8 cellular contexts compared by ENCODE assay signal in the genomic region with DNA sequence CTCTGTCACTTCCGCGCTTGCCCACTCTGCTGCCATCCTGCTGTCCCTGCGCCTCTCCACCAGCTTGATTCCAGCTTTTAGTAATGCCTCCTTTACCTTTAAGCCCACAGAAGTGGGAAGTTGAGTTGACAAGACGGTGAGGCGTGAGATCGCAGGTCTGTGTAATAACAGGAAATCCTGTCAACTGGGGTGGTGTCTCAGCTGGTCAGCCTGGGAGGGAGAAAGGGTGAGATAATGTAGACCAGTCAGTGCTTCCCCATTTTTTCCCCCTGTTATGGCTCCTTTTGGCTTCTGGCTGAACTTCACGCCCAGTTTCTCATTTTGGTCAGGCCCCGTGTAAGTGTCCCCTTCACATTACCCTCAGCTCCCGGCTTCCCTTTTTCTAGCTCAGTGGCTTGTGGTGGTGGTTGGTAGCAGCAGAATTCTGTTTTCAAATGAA.
A peak's percentile ranks its signal among the peaks of the same experiment; 100 is the strongest.
DNase-seq lines count a peak whose midpoint lies in the region; ATAC-seq and TF ChIP-seq lines count a peak whose summit lies in the region.

No MANE protein-coding gene starts in this region.

- no peaks in the 10 kb centered on the region for H3K79me2 ChIP-seq in PC-3 (ENCODE audit: low read length)
- no peaks in the 10 kb centered on the region for H3K79me2 ChIP-seq in SK-N-SH (ENCODE audit: insufficient read depth)

- H3K27me3 ChIP-seq in ascending aorta = no peaks in the 10 kb centered on the region
- no peaks in the 10 kb centered on the region for H3K27me3 ChIP-seq in PC-3 (ENCODE audit: low read length)
- H3K27me3 ChIP-seq in SK-N-SH (ENCODE audit: insufficient read depth) = no peaks in the 10 kb centered on the region

- no peak overlapping the region for H3K4me2 ChIP-seq in PC-3 (ENCODE audit: low read length)
- H3K4me2 ChIP-seq in SK-N-SH = no peak overlapping the region

- no peak overlapping the region for H3K4me3 ChIP-seq in ascending aorta
- no peak overlapping the region for H3K4me3 ChIP-seq in PC-3 (ENCODE audit: low read length)
- H3K4me3 ChIP-seq in SK-N-SH (ENCODE audit: low read depth in 2 of 2, low read length in 1 of 2) = no peak overlapping the region

- no peak for TF ChIP-seq EP300 in SK-N-SH (IDR thresholded peaks at IDR 0.05; ENCODE audit: borderline replicate concordance in 1 of 2, low read depth in 1 of 2, low read length in 1 of 2)

- H3K9me3 ChIP-seq in ascending aorta (no peaks in the 10 kb centered on the region), PC-3 (ENCODE audit: low read length) (no peaks in the 10 kb centered on the region), SK-N-SH (no peaks in the 10 kb centered on the region)

- no peaks in the 10 kb centered on the region for H3K4me1 ChIP-seq in ascending aorta
- no peaks in the 10 kb centered on the region for H3K4me1 ChIP-seq in PC-3 (ENCODE audit: insufficient read depth, low read length)
- H3K4me1 ChIP-seq in SK-N-SH (ENCODE audit: control insufficient read depth in 1 of 2, insufficient read depth in 2 of 2, low read depth in 1 of 2, low read length in 1 of 2) = no peaks in the 10 kb centered on the region

- CTCF ChIA-PET in PC-3 (lab: Charles Lee) = no interaction called here
- CTCF ChIA-PET in SK-N-SH (lab: Yijun Ruan, JAX) = interaction anchor here (1.2 kb wide), 2 partner anchors 22 to 34 kb away, joined by 3 read pairs; no protein-coding TSS in a partner anchor

- intact Hi-C loops in ascending aorta (cut with DNase I) (no loop called here), PC-3 (cut with micrococcal nuclease) (no loop called here)

- no peak for DNase-seq in activated T-cell treated with anti-CD3 and anti-CD28 coated beads, Interleukin-2, amount 50 U/mL, for 24 hours
- DNase-seq in activated T-cell treated with anti-CD3 and anti-CD28 coated beads, Interleukin-2, amount 50 U/mL, for 1 hour = no peak
- DNase-seq in ascending aorta (ENCODE audit: low spot score in 2 of 2) (peak; percentile 29 to 70), pons (ENCODE audit: low spot score) (peak; percentile 58), PC-3 (no peak), SK-N-SH (no peak), SK-N-DZ (ENCODE audit: low spot score) (no peak)

- no peak overlapping the region for H3K27ac ChIP-seq in ascending aorta
- no peak overlapping the region for H3K27ac ChIP-seq in PC-3 (ENCODE audit: low read length)
- H3K27ac ChIP-seq in SK-N-SH (ENCODE audit: low read depth in 2 of 2, low read length in 1 of 2) = no peak overlapping the region

- peak overlapping the region; percentile 72 for H3K27ac Mint-ChIP-seq in activated T-cell treated with anti-CD3 and anti-CD28 coated beads, Interleukin-2, amount 50 U/mL, for 24 hours

- H4K20me1 ChIP-seq in PC-3 (ENCODE audit: low read length) = no peaks in the 10 kb centered on the region
- no peaks in the 10 kb centered on the region for H4K20me1 ChIP-seq in SK-N-SH (ENCODE audit: insufficient read depth)

- no peak overlapping the region for H3K4me3 Mint-ChIP-seq in activated T-cell treated with anti-CD3 and anti-CD28 coated beads, Interleukin-2, amount 50 U/mL, for 24 hours

- no peaks in the 10 kb centered on the region for H3K9me3 Mint-ChIP-seq in activated T-cell treated with anti-CD3 and anti-CD28 coated beads, Interleukin-2, amount 50 U/mL, for 24 hours

- no peaks in the 10 kb centered on the region for H3K36me3 ChIP-seq in ascending aorta
- no peaks in the 10 kb centered on the region for H3K36me3 ChIP-seq in PC-3 (ENCODE audit: low read depth, low read length)
- H3K36me3 ChIP-seq in SK-N-SH (replicated peaks in 1 of 2; ENCODE audit: control insufficient read depth in 1 of 2, insufficient read depth in 2 of 2, low read length in 1 of 2) = no peaks in the 10 kb centered on the region

- no peak overlapping the region for H3K9ac ChIP-seq in PC-3 (ENCODE audit: low read length)
- H3K9ac ChIP-seq in SK-N-SH = no peak overlapping the region

- WGBS in SK-N-SH (ENCODE audit: low lambda C conversion rate) = 83% methylated on average over 9 of the region's 9 CpGs

- H3K27me3 Mint-ChIP-seq in activated T-cell treated with anti-CD3 and anti-CD28 coated beads, Interleukin-2, amount 50 U/mL, for 24 hours = no peaks in the 10 kb centered on the region

- ATAC-seq in HG03354 (IDR thresholded peaks at IDR 0.05; ENCODE audit: poor library complexity, severe bottlenecking, unreplicated experiment) (peak; percentile 72), PC-3 (no peak)

- H2AFZ ChIP-seq in PC-3 (ENCODE audit: low read length) (no peak overlapping the region), SK-N-SH (ENCODE audit: low read depth) (no peak overlapping the region)

- TF ChIP-seq CTCF in ascending aorta (IDR thresholded peaks at IDR 0.05) = no peak
- TF ChIP-seq CTCF in PC-3 (conservative IDR thresholded peaks at IDR 0.05; ENCODE audit: low read depth, low read length) = no peak
- TF ChIP-seq CTCF in SK-N-SH (IDR thresholded peaks at IDR 0.05) = no peak

- POLR2A ChIA-PET in PC-3 (lab: Charles Lee; ENCODE audit: unreplicated experiment) (interaction anchor here (0.7 kb wide), 1 partner anchor 8 kb away, joined by 3 read pairs; no protein-coding TSS in a partner anchor), SK-N-SH (lab: Yijun Ruan, JAX) (no interaction called here)

- H3F3A ChIP-seq in PC-3 (ENCODE audit: low read length, unreplicated experiment) (no peaks in the 10 kb centered on the region), SK-N-SH (replicated peaks; ENCODE audit: insufficient read depth) (no peaks in the 10 kb centered on the region)

- no peak for TF ChIP-seq RAD21 in SK-N-SH (IDR thresholded peaks at IDR 0.05; ENCODE audit: low read length)

- peaks cover 24% of the 10 kb centered on the region for H3K36me3 Mint-ChIP-seq in activated T-cell treated with anti-CD3 and anti-CD28 coated beads, Interleukin-2, amount 50 U/mL, for 24 hours (ENCODE audit: low read depth)

- peaks cover 53% of the 10 kb centered on the region for H3K4me1 Mint-ChIP-seq in activated T-cell treated with anti-CD3 and anti-CD28 coated beads, Interleukin-2, amount 50 U/mL, for 24 hours (ENCODE audit: low read depth)

- no TSS peak for BruUV-seq in PC-3 (replicated peaks; lab: Mats Ljungman, UMichigan)

- H3K9me2 ChIP-seq in PC-3 (replicated peaks; ENCODE audit: low read length) (no peaks in the 10 kb centered on the region), SK-N-SH (no peaks in the 10 kb centered on the region)

TF ChIP-seq in SK-N-SH, 30 proteins besides CTCF, POLR2A, EP300 and RAD21 (continues in another document):
- TF ChIP-seq POLR2AphosphoS5 (IDR thresholded peaks at IDR 0.05; ENCODE audit: low read depth, low read length) = no peak
- TF ChIP-seq, protein P1, sequence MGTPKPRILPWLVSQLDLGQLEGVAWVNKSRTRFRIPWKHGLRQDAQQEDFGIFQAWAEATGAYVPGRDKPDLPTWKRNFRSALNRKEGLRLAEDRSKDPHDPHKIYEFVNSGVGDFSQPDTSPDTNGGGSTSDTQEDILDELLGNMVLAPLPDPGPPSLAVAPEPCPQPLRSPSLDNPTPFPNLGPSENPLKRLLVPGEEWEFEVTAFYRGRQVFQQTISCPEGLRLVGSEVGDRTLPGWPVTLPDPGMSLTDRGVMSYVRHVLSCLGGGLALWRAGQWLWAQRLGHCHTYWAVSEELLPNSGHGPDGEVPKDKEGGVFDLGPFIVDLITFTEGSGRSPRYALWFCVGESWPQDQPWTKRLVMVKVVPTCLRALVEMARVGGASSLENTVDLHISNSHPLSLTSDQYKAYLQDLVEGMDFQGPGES (IDR thresholded peaks at IDR 0.05; ENCODE audit: low read depth, low read length) = no peak
- no peak for TF ChIP-seq RXRA (IDR thresholded peaks at IDR 0.05; ENCODE audit: borderline replicate concordance, low read depth)
- TF ChIP-seq TCF12 (IDR thresholded peaks at IDR 0.05) = no peak
- TF ChIP-seq NFIC (IDR thresholded peaks at IDR 0.05; ENCODE audit: borderline replicate concordance) = no peak
- TF ChIP-seq, protein P2, sequence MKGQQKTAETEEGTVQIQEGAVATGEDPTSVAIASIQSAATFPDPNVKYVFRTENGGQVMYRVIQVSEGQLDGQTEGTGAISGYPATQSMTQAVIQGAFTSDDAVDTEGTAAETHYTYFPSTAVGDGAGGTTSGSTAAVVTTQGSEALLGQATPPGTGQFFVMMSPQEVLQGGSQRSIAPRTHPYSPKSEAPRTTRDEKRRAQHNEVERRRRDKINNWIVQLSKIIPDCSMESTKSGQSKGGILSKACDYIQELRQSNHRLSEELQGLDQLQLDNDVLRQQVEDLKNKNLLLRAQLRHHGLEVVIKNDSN (IDR thresholded peaks at IDR 0.05; ENCODE audit: borderline replicate concordance, low read depth) = no peak
- TF ChIP-seq YY1 (IDR thresholded peaks at IDR 0.05; ENCODE audit: low read depth) = no peak
- TF ChIP-seq, protein P3, sequence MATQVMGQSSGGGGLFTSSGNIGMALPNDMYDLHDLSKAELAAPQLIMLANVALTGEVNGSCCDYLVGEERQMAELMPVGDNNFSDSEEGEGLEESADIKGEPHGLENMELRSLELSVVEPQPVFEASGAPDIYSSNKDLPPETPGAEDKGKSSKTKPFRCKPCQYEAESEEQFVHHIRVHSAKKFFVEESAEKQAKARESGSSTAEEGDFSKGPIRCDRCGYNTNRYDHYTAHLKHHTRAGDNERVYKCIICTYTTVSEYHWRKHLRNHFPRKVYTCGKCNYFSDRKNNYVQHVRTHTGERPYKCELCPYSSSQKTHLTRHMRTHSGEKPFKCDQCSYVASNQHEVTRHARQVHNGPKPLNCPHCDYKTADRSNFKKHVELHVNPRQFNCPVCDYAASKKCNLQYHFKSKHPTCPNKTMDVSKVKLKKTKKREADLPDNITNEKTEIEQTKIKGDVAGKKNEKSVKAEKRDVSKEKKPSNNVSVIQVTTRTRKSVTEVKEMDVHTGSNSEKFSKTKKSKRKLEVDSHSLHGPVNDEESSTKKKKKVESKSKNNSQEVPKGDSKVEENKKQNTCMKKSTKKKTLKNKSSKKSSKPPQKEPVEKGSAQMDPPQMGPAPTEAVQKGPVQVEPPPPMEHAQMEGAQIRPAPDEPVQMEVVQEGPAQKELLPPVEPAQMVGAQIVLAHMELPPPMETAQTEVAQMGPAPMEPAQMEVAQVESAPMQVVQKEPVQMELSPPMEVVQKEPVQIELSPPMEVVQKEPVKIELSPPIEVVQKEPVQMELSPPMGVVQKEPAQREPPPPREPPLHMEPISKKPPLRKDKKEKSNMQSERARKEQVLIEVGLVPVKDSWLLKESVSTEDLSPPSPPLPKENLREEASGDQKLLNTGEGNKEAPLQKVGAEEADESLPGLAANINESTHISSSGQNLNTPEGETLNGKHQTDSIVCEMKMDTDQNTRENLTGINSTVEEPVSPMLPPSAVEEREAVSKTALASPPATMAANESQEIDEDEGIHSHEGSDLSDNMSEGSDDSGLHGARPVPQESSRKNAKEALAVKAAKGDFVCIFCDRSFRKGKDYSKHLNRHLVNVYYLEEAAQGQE (IDR thresholded peaks at IDR 0.05; ENCODE audit: low read depth, low read length) = no peak
- TF ChIP-seq MEF2A (IDR thresholded peaks at IDR 0.05; ENCODE audit: borderline replicate concordance, low read depth) = no peak
- no peak for TF ChIP-seq RCOR1 (IDR thresholded peaks at IDR 0.05; ENCODE audit: low read length)
- no peak for TF ChIP-seq FOXM1 (IDR thresholded peaks at IDR 0.05; ENCODE audit: low read depth)
- no peak for TF ChIP-seq FOSL2 (IDR thresholded peaks at IDR 0.05; ENCODE audit: borderline replicate concordance, low read depth)
- TF ChIP-seq EZH2phosphoT487 (IDR thresholded peaks at IDR 0.05; ENCODE audit: borderline replicate concordance, low read depth) = no peak
- TF ChIP-seq MXI1 (IDR thresholded peaks at IDR 0.05; ENCODE audit: low read depth, low read length) = no peak

Comparison
In these comparisons a context has a peak if more than half of its experiments do, and no peak if none do; other contexts are left out.
1. DNase-seq: peak in ascending aorta (2 of 2) and pons (single experiment); none in activated T-cell treated with anti-CD3 and anti-CD28 coated beads, Interleukin-2, amount 50 U/mL, for 24 hours (single experiment), activated T-cell treated with anti-CD3 and anti-CD28 coated beads, Interleukin-2, amount 50 U/mL, for 1 hour (single experiment), PC-3 (single experiment), SK-N-SH (single experiment) and SK-N-DZ (single experiment).